20 cellular contexts compared by ENCODE assay signal in genomic region chr9:93187047-93187446, GRCh38. TPM values are rescaled to one million over a fixed set of nuclear protein-coding genes. Genes with fewer than 3 reads are reported as not detected.
DNase-seq lines count a peak whose midpoint lies in the region; ATAC-seq and TF ChIP-seq lines count a peak whose summit lies in the region.
"Had no signal": no experiment of that assay in that cellular context is flagged by ENCODE, and none has a peak within 500 bp of the region (broad histone marks: within the 10 kb centered on the region; RNA-seq: fewer than 3 reads in every experiment).

No MANE protein-coding gene starts in this region.

- H3K4me1 ChIP-seq in PC-3 (ENCODE audit: insufficient read depth, low read length) (peaks cover 13% of the 10 kb centered on the region), gastroesophageal sphincter (peaks cover 0 to 91% (median 21%) of the 10 kb centered on the region in 3 donors), mucosa of descending colon (ENCODE audit: low read depth) (peaks cover 15% of the 10 kb centered on the region), gastrocnemius medialis (peaks cover 37 to 41% of the 10 kb centered on the region in 2 donors)
- H3K4me1 ChIP-seq: parathyroid adenoma had no signal

- in situ Hi-C loops in gastrocnemius medialis (cut with MboI; ENCODE audit: low sequenced_read_pairs in 4 of 4), result no loop called here

- TF ChIP-seq POLR2A in gastroesophageal sphincter (IDR thresholded peaks at IDR 0.05) (no peak), gastrocnemius medialis (IDR thresholded peaks at IDR 0.05) (no peak)

- intact Hi-C loops in PC-3 (cut with micrococcal nuclease) (no loop called here), mucosa of descending colon (cut with DNase I, micrococcal nuclease) (no loop called here), gastrocnemius medialis (cut with DNase I; ENCODE audit: low total_unique reads) (no loop called here)

- DNase-seq in PC-3 (no peak), mucosa of descending colon (peak in 2 of 3 donors; percentile 59 to 65), gastrocnemius medialis (peak in 1 of 2 donors; percentile 52), GM19238 (ENCODE audit: insufficient read length, low spot score) (no peak)
- DNase-seq in stimulated activated CD4-positive, alpha-beta T cell treated with anti-CD3 and anti-CD28 coated beads, Interleukin-2, amount 100 ng/mL, for 24 hours, result no peak
- DNase-seq in activated T-cell treated with anti-CD3 and anti-CD28 coated beads, Interleukin-2, amount 50 U/mL, for 1 hour, result no peak
- DNase-seq: activated CD4-positive, alpha-beta T cell treated with anti-CD3 and anti-CD28 coated beads for 48 hours; activated effector memory CD4-positive, alpha-beta T cell treated with anti-CD3 and anti-CD28 coated beads, Interleukin-2, amount 50 U/mL, for 16 hours; cerebellar nuclear complex; EL; NCI-H1105; NCI-H2171; NCI-H748 treated with DMSO at 0.1 percent for 48 hours; spleen had no signal

- no peaks in the 10 kb centered on the region for H3K27me3 ChIP-seq in PC-3 (ENCODE audit: low read length)
- H3K27me3 ChIP-seq in gastroesophageal sphincter, result peaks cover 14% of the 10 kb centered on the region
- no peaks in the 10 kb centered on the region for H3K27me3 ChIP-seq in gastrocnemius medialis

- POLR2A ChIA-PET in PC-3 (lab: Charles Lee; ENCODE audit: unreplicated experiment), result no interaction called here

- no peak for TF ChIP-seq EP300 in gastroesophageal sphincter (IDR thresholded peaks at IDR 0.05)

- H3K4me3 ChIP-seq in PC-3 (ENCODE audit: low read length) (no peak overlapping the region), gastroesophageal sphincter (peak overlapping the region in 1 of 2 donors; percentile 77), mucosa of descending colon (no peak overlapping the region), gastrocnemius medialis (no peak overlapping the region)
- H3K4me3 ChIP-seq: spleen, thoracic aorta had no signal

- H3K4me2 ChIP-seq in PC-3 (ENCODE audit: low read length), result 0 out of 2 replicates have a peak overlapping the region, but pooled peaks have one; percentile 82

- no peaks in the 10 kb centered on the region for H3F3A ChIP-seq in PC-3 (ENCODE audit: low read length, unreplicated experiment)

- H3K9me2 ChIP-seq in PC-3 (replicated peaks; ENCODE audit: low read length), result no peaks in the 10 kb centered on the region

- ATAC-seq in PC-3, result no peak
- ATAC-seq in gastroesophageal sphincter, result no peak
- peak; percentile 28 for ATAC-seq in mucosa of descending colon
- peak; percentile 15 to 31 for ATAC-seq in gastrocnemius medialis
- no peak for ATAC-seq in GM19035 (IDR thresholded peaks at IDR 0.05; ENCODE audit: unreplicated experiment)

- H3K9me3 ChIP-seq in PC-3 (ENCODE audit: low read length) (no peaks in the 10 kb centered on the region), gastroesophageal sphincter (no peaks in the 10 kb centered on the region), mucosa of descending colon (no peaks in the 10 kb centered on the region), gastrocnemius medialis (no peaks in the 10 kb centered on the region)
- H3K9me3 ChIP-seq: HAP-1, spleen, thoracic aorta had no signal

- CTCF ChIA-PET in PC-3 (lab: Charles Lee), result no interaction called here

- no TSS peak for BruUV-seq in PC-3 (replicated peaks; lab: Mats Ljungman, UMichigan)

- H3K9ac ChIP-seq in PC-3 (ENCODE audit: low read length), result no peak overlapping the region
- H3K9ac ChIP-seq: KMS-11, parathyroid adenoma had no signal

- H3K36me3 ChIP-seq in PC-3 (ENCODE audit: low read depth, low read length) (no peaks in the 10 kb centered on the region), gastroesophageal sphincter (no peaks in the 10 kb centered on the region), mucosa of descending colon (ENCODE audit: low read depth) (no peaks in the 10 kb centered on the region), gastrocnemius medialis (no peaks in the 10 kb centered on the region)
- H3K36me3 ChIP-seq: spleen, thoracic aorta had no signal

- H3K79me2 ChIP-seq in PC-3 (ENCODE audit: low read length), result peaks cover 46% of the 10 kb centered on the region
- H3K79me2 ChIP-seq: parathyroid adenoma had no signal

- H3K27ac ChIP-seq in PC-3 (ENCODE audit: low read length) (no peak overlapping the region), gastroesophageal sphincter (peak overlapping the region; percentile 49 to 88 (median 88)), gastrocnemius medialis (peak overlapping the region; percentile 59 to 86 (median 82))
- H3K27ac ChIP-seq: KMS-11, parathyroid adenoma, spleen, thoracic aorta had no signal

- no peak overlapping the region for H2AFZ ChIP-seq in PC-3 (ENCODE audit: low read length)
- H2AFZ ChIP-seq: parathyroid adenoma had no signal

- TF ChIP-seq CTCF in PC-3 (conservative IDR thresholded peaks at IDR 0.05; ENCODE audit: low read depth, low read length), result no peak
- TF ChIP-seq CTCF in gastroesophageal sphincter (IDR thresholded peaks at IDR 0.05), result no peak
- no peak for TF ChIP-seq CTCF in mucosa of descending colon (IDR thresholded peaks at IDR 0.05)
- TF ChIP-seq CTCF in gastrocnemius medialis (IDR thresholded peaks at IDR 0.05 in 4 of 5, conservative IDR thresholded peaks at IDR 0.05 in 1 of 5), result no peak

- WGBS in gastroesophageal sphincter (ENCODE audit: low coverage in 1 of 2), 2 donors, result 36 to 40% methylated on average over 4 to 5 of the region's 9 CpGs

- H4K20me1 ChIP-seq in PC-3 (ENCODE audit: low read length), result no peaks in the 10 kb centered on the region

RNA-seq across cellular contexts. Expression of gene WNK2, which starts 3.1 kb away (rescaled TPM):
- total RNA-seq in PC-3 (2014; rRNA removed), result 11.7 and 15.5 TPM in 2 replicates
- 100 to 1,000 TPM in 1 of 4 donors, 10 to 100 TPM in 3; 26.8 to 104 (median 48.6) TPM for total RNA-seq in gastroesophageal sphincter
- total RNA-seq in mucosa of descending colon, result 100 to 1,000 TPM; 175 to 276 (median 201) TPM
- total RNA-seq in gastrocnemius medialis, result 10 to 100 TPM; 11.3 to 43.0 (median 24.7) TPM

RNA-seq across cellular contexts. Expression of gene NINJ1, which starts 53.0 kb away (rescaled TPM):
- 28.8 and 30.5 TPM in 2 replicates for total RNA-seq in PC-3 (2014; rRNA removed)
- total RNA-seq in gastroesophageal sphincter, result 10 to 100 TPM; 58.8 to 81.6 (median 75.2) TPM
- total RNA-seq in mucosa of descending colon, result 10 to 100 TPM; 19.5 to 68.9 (median 23.2) TPM
- total RNA-seq in gastrocnemius medialis, result 10 to 100 TPM; 28.5 to 58.5 (median 45.7) TPM

Comparison
In these comparisons a context has a peak if more than half of its experiments do, and no peak if none do; other contexts are left out.
1. ATAC-seq: peak in mucosa of descending colon (single experiment) and gastrocnemius medialis (2 of 2); none in PC-3 (single experiment), gastroesophageal sphincter (single experiment) and GM19035 (single experiment).
2. DNase-seq: peak in mucosa of descending colon (2 of 3); none in PC-3 (single experiment), stimulated activated CD4-positive, alpha-beta T cell treated with anti-CD3 and anti-CD28 coated beads, Interleukin-2, amount 100 ng/mL, for 24 hours (0 of 2), activated T-cell treated with anti-CD3 and anti-CD28 coated beads, Interleukin-2, amount 50 U/mL, for 1 hour (single experiment) and GM19238 (single experiment).